21 cellular contexts compared by ENCODE assay signal in the genomic region with DNA sequence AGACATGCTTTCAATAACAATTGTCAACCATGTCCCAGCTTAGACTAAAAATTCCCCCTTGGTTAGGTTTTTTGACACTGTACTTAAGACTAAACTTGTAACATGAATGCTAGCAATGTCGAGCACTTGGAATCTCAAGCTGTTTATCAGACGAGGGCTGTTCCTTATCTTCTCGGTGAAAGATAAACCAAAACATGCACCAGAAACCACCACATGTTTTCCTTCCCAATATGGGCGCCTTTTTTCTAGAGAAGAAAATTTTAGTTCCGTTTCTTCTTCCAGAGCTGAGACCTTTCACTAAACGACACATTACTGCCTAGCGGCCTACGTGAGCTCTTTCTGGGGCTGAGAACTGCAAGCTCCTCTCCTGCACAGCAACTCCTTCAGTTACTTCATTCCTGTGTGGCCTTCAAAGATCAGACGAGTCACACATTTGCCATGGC.
"Had no signal": no experiment of that assay in that cellular context is flagged by ENCODE, and none has a peak within 500 bp of the region (broad histone marks: within the 10 kb centered on the region; RNA-seq: fewer than 3 reads in every experiment).

No MANE protein-coding gene starts in this region.

- H3K36me3 ChIP-seq: gastroesophageal sphincter, neutrophil, pancreas, tibial artery, vagina had no signal

- ATAC-seq: gastroesophageal sphincter; left colon; naive thymus-derived CD8-positive, alpha-beta T cell; stimulated activated effector memory CD8-positive, alpha-beta T cell treated with anti-CD3 and anti-CD28 coated beads, Interleukin-12 subunit alpha, Interleukin-12 subunit beta, amount 100 ng/mL, for 72 hours; stimulated activated naive CD8-positive, alpha-beta T cell treated with anti-CD3 and anti-CD28 coated beads, Interleukin-15, amount 100 ng/mL, for 72 hours; T-helper 17 cell had no signal

- H3K4me3 ChIP-seq: gastroesophageal sphincter, pancreas, skin epidermis, tibial artery, vagina had no signal

- H3K27me3 ChIP-seq: gastroesophageal sphincter, neutrophil, pancreas, tibial artery, vagina had no signal

- H3K27ac ChIP-seq: gastroesophageal sphincter, neutrophil, pancreas, skin epidermis, tibial artery, vagina had no signal

- H3K9me3 ChIP-seq: gastroesophageal sphincter, neutrophil, pancreas, tibial artery, vagina had no signal

- H3K4me1 ChIP-seq: gastroesophageal sphincter, pancreas, tibial artery, vagina had no signal

- DNase-seq: activated CD4-positive, alpha-beta memory T cell treated with anti-CD3 and anti-CD28 coated beads for 36 hours; activated CD4-positive, alpha-beta T cell treated with anti-CD3 and anti-CD28 coated beads for 48 hours; activated naive CD4-positive, alpha-beta T cell treated with Interleukin-2 at 50 U/mL for 16 hours; activated naive CD8-positive, alpha-beta T cell treated with anti-CD3 and anti-CD28 coated beads for 36 hours; activated T-cell treated with anti-CD3 and anti-CD28 coated beads, Interleukin-2, amount 50 U/mL, for 48 hours; amniotic stem cell; dermis blood vessel endothelial cell; effector memory CD4-positive, alpha-beta T cell; head of caudate nucleus; left colon; naive thymus-derived CD8-positive, alpha-beta T cell; pancreas; stimulated activated CD4-positive, alpha-beta T cell treated with anti-CD3 and anti-CD28 coated beads, Interleukin-2, amount 100 ng/mL, for 24 hours; stimulated activated naive CD8-positive, alpha-beta T cell treated with anti-CD3 and anti-CD28 coated beads, Interleukin-15, amount 100 ng/mL, for 72 hours; T-helper 17 cell; tibial artery had no signal
